ENCODE assay signal across 20 cellular contexts in genomic region chr16:75310541-75310940, GRCh38. TPM values are rescaled to one million over a fixed set of nuclear protein-coding genes. Genes with fewer than 3 reads are reported as not detected.
DNase-seq lines count a peak whose midpoint lies in the region; ATAC-seq and TF ChIP-seq lines count a peak whose summit lies in the region.
"Had no signal": no experiment of that assay in that cellular context is flagged by ENCODE, and none has a peak within 500 bp of the region (broad histone marks: within the 10 kb centered on the region; RNA-seq: fewer than 3 reads in every experiment).

No MANE protein-coding gene starts in this region.

- H3K4me1 ChIP-seq in thyroid gland (peaks cover 27 to 41% of the 10 kb centered on the region in 2 donors), suprapubic skin (peaks cover 14% of the 10 kb centered on the region)

- no peak overlapping the region for H3K4me3 Mint-ChIP-seq in HFFc6
- no peak overlapping the region for H3K4me3 Mint-ChIP-seq in central memory CD8-positive, alpha-beta T cell
- H3K4me3 Mint-ChIP-seq: B cell; CD8-positive, alpha-beta T cell; GM23338; IgD-negative memory B cell had no signal

- 35 to 51% methylated on average over 3 of the region's 3 CpGs for WGBS in thyroid gland, 2 donors
- WGBS in suprapubic skin: 91% methylated on average over 3 of the region's 3 CpGs

- no peak for TF ChIP-seq CTCF in HFFc6 (IDR thresholded peaks at IDR 0.05)
- TF ChIP-seq CTCF in thyroid gland (IDR thresholded peaks at IDR 0.05): no peak
- no peak for TF ChIP-seq CTCF in suprapubic skin (IDR thresholded peaks at IDR 0.05)

- H3K27ac Mint-ChIP-seq in HFFc6: peak overlapping the region; percentile 47
- H3K27ac Mint-ChIP-seq in central memory CD8-positive, alpha-beta T cell (ENCODE audit: low read depth): peak overlapping the region; percentile 42
- H3K27ac Mint-ChIP-seq: B cell; CD8-positive, alpha-beta T cell; GM23338; IgD-negative memory B cell had no signal

- intact Hi-C loops in thyroid gland (cut with DNase I): no loop called here

- TF ChIP-seq POLR2A in thyroid gland (IDR thresholded peaks at IDR 0.05) (no peak), suprapubic skin (IDR thresholded peaks at IDR 0.05) (no peak)

- peaks cover 17% of the 10 kb centered on the region for H3K36me3 Mint-ChIP-seq in HFFc6 (ENCODE audit: low read depth)
- H3K36me3 Mint-ChIP-seq in central memory CD8-positive, alpha-beta T cell (ENCODE audit: insufficient read depth): peaks cover 6% of the 10 kb centered on the region

- H3K4me3 ChIP-seq in thyroid gland (replicated peaks in 1 of 3) (no peak overlapping the region), suprapubic skin (no peak overlapping the region)
- H3K4me3 ChIP-seq: BLaER1 treated with 17β-estradiol and CSF1 and Interleukin-3, amounts not matched to agents 10 nM and 100 nM; GM23338 had no signal

- peak; percentile 2 for DNase-seq in DMS53 (lab: John Stamatoyannopoulos, UW)
- DNase-seq in DMS53 treated with DMSO at 0.1 percent for 48 hours (lab: John Stamatoyannopoulos, UW; ENCODE audit: unreplicated experiment): no peak
- no peak for DNase-seq in HFFc6
- no peak for DNase-seq in central memory CD8-positive, alpha-beta T cell (ENCODE audit: low spot score in 2 of 2)
- peak; percentile 74 to 81 for DNase-seq in thyroid gland
- no peak for DNase-seq in T-helper 2 cell
- DNase-seq in suprapubic skin (ENCODE audit: low spot score in 2 of 2): no peak
- DNase-seq: 8988T; CD8-positive, alpha-beta T cell; DMS 273 treated with DMSO at 0.1 percent for 48 hours; DMS79; GDM1; H7; KBM-7 had no signal

- H3K36me3 ChIP-seq in thyroid gland: no peaks in the 10 kb centered on the region
- peaks cover 14% of the 10 kb centered on the region for H3K36me3 ChIP-seq in suprapubic skin

- no peaks in the 10 kb centered on the region for H3K27me3 ChIP-seq in thyroid gland
- H3K27me3 ChIP-seq in suprapubic skin: no peaks in the 10 kb centered on the region

- ATAC-seq in central memory CD8-positive, alpha-beta T cell (replicated peaks; ENCODE audit: extremely low read depth, poor library complexity, severe bottlenecking): no peak
- no peak for ATAC-seq in GM21723 (IDR thresholded peaks at IDR 0.05; ENCODE audit: unreplicated experiment)
- ATAC-seq: CD8-positive, alpha-beta T cell; GM23338 had no signal

- no peaks in the 10 kb centered on the region for H3K9me3 Mint-ChIP-seq in HFFc6
- H3K9me3 Mint-ChIP-seq in central memory CD8-positive, alpha-beta T cell: no peaks in the 10 kb centered on the region
- H3K9me3 Mint-ChIP-seq: CD8-positive, alpha-beta T cell; GM23338; IgD-negative memory B cell had no signal

- H3K27ac ChIP-seq in thyroid gland: peak overlapping the region in 2 of 3 donors; percentile 54 to 65
- no peak overlapping the region for H3K27ac ChIP-seq in suprapubic skin
- H3K27ac ChIP-seq: BLaER1 treated with 17β-estradiol and CSF1 and Interleukin-3, amounts not matched to agents 10 nM and 100 nM; HL-60 had no signal

- H3K9me3 ChIP-seq in thyroid gland (no peaks in the 10 kb centered on the region), suprapubic skin (no peaks in the 10 kb centered on the region)
- H3K9me3 ChIP-seq: BLaER1 treated with 17β-estradiol and CSF1 and Interleukin-3, amounts not matched to agents 10 nM and 100 nM had no signal

- peaks cover 2% of the 10 kb centered on the region for H3K27me3 Mint-ChIP-seq in HFFc6 (ENCODE audit: insufficient read depth)
- no peaks in the 10 kb centered on the region for H3K27me3 Mint-ChIP-seq in central memory CD8-positive, alpha-beta T cell

- H3K4me1 Mint-ChIP-seq in HFFc6 (ENCODE audit: low read depth): peaks cover 58% of the 10 kb centered on the region
- peaks cover 6% of the 10 kb centered on the region for H3K4me1 Mint-ChIP-seq in central memory CD8-positive, alpha-beta T cell
- H3K4me1 Mint-ChIP-seq: B cell, GM23338 had no signal

- TF ChIP-seq EP300 in suprapubic skin (IDR thresholded peaks at IDR 0.05): no peak

RNA-seq across cellular contexts. Expression of gene BCAR1, which starts 59.1 kb away (rescaled TPM):
- total RNA-seq in HFFc6 (2021; fragmentation: NEBNext Ultra II Directional; extraction: Animal tissue kit (Norgen Biotek cat#: 25700)): 100 to 1,000 TPM; 126 to 148 (median 130) TPM
- 10 to 100 TPM; 51.1 to 89.9 (median 71.3) TPM for total RNA-seq in thyroid gland
- total RNA-seq in suprapubic skin: 10 to 100 TPM; 26.5 to 39.2 (median 30.9) TPM
- total RNA-seq: B cell; CD8-positive, alpha-beta T cell had no signal

Comparison
In these comparisons a context has a peak if more than half of its experiments do, and no peak if none do; other contexts are left out.
1. DNase-seq: peak in DMS53 (single experiment) and thyroid gland (2 of 2); none in DMS53 treated with DMSO at 0.1 percent for 48 hours (single experiment), HFFc6 (single experiment), central memory CD8-positive, alpha-beta T cell (0 of 2), T-helper 2 cell (0 of 5) and suprapubic skin (0 of 2).